10 cellular contexts compared by ENCODE assay signal in the genomic region with DNA sequence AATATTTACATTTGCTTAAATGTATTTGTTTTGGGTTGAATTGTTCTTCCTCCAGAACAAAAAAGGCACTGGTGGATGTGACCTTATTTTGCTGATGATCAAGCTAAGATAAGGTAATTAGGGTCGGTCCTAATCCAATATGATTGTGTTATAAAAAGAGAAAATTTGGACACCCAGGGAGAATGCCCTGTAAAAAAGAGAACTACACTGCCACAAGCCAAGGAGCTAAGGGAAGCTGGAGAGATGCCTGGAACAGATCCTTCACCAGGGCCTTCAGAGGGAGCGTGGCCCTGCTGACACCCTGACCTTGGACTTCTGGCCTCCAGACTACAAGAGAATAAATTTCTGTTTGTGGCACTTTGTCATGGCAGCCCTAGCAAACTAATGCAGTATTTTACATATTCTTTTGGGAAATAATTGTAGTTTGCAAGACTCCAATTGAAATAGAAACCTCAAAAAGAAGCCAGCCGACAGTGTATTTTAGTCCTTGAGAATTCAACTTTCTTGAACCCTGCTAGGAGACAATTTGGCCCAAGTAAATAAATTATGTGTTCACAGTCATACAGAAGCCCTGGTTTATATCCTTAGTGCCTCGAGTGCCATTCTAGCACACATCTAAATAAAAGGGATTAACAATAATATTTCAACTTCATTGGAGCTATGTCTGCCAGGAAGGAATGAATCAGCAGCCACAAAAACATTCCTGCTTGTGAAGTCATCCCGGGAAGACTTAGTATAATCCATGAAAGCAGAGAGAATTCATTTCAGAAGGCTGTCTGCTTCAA.
DNase-seq lines count a peak whose midpoint lies in the region; ATAC-seq, FAIRE-seq and TF ChIP-seq lines count a peak whose summit lies in the region.
"Had no signal": no experiment of that assay in that cellular context is flagged by ENCODE, and none has a peak within 500 bp of the region (broad histone marks: within the 10 kb centered on the region; RNA-seq: fewer than 3 reads in every experiment).

No MANE protein-coding gene starts in this region.

- H4K20me1 ChIP-seq in OCI-LY7 (ENCODE audit: insufficient read depth, low read length), result no peaks in the 10 kb centered on the region

- H3K4me1 Mint-ChIP-seq in naive thymus-derived CD4-positive, alpha-beta T cell, result no peaks in the 10 kb centered on the region

- CTCF ChIA-PET in OCI-LY7 (lab: Charles Lee; ENCODE audit: unreplicated experiment), result no interaction called here
- CTCF ChIA-PET in naive thymus-derived CD4-positive, alpha-beta T cell (lab: Charles Lee), result no interaction called here

- H3K27me3 ChIP-seq in bronchial epithelial cell (ENCODE audit: control insufficient read depth, insufficient read depth, low read length) (no peaks in the 10 kb centered on the region), left lung (no peaks in the 10 kb centered on the region), thoracic aorta (replicated peaks; ENCODE audit: insufficient read depth) (no peaks in the 10 kb centered on the region)
- H3K27me3 ChIP-seq in naive thymus-derived CD4-positive, alpha-beta T cell (ENCODE audit: control insufficient read depth in 2 of 2, insufficient read depth in 2 of 2, low read length in 2 of 2), result no peaks in the 10 kb centered on the region

- no peaks in the 10 kb centered on the region for H3K9me3 ChIP-seq in left lung
- no peaks in the 10 kb centered on the region for H3K9me3 ChIP-seq in thoracic aorta
- H3K9me3 ChIP-seq in OCI-LY7 (ENCODE audit: low read length), result no peaks in the 10 kb centered on the region
- H3K9me3 ChIP-seq in naive thymus-derived CD4-positive, alpha-beta T cell (ENCODE audit: control insufficient read depth in 2 of 3, low read length in 3 of 3), result no peaks in the 10 kb centered on the region

- DNase-seq in HT-29 (ENCODE audit: low spot score) (peak; percentile 64), bronchial epithelial cell (ENCODE audit: low read depth) (peak; percentile 96), left lung (no peak), thoracic aorta (ENCODE audit: low spot score) (peak; percentile 22), OCI-LY7 (ENCODE audit: low spot score) (no peak), NCI-H446 (lab: John Stamatoyannopoulos, UW) (no peak)
- DNase-seq in naive thymus-derived CD4-positive, alpha-beta T cell, result no peak
- DNase-seq in stimulated activated CD4-positive, alpha-beta T cell treated with anti-CD3 and anti-CD28 coated beads, Interleukin-2, amount 100 ng/mL, for 24 hours, result no peak

- peaks cover 0 to 16% of the 10 kb centered on the region in 2 donors for H3K4me1 ChIP-seq in left lung
- peaks cover 47 to 56% of the 10 kb centered on the region in 2 donors for H3K4me1 ChIP-seq in thoracic aorta (ENCODE audit: control insufficient read depth in 1 of 2, low read depth in 2 of 2)
- no peaks in the 10 kb centered on the region for H3K4me1 ChIP-seq in OCI-LY7 (ENCODE audit: insufficient read depth, low read length, poor library complexity, severe bottlenecking)
- H3K4me1 ChIP-seq in naive thymus-derived CD4-positive, alpha-beta T cell (ENCODE audit: control insufficient read depth in 2 of 2, insufficient read depth in 2 of 2, low read length in 2 of 2), result no peaks in the 10 kb centered on the region

- H3K9me2 ChIP-seq in OCI-LY7 (ENCODE audit: insufficient read depth, low read length), result no peaks in the 10 kb centered on the region

- H3K4me3 Mint-ChIP-seq in naive thymus-derived CD4-positive, alpha-beta T cell, result no peak overlapping the region
- H3K4me3 Mint-ChIP-seq: T-helper 1 cell treated with Interleukin-12 subunit alpha and Interleukin-12 subunit beta and Interleukin-4 antibody, amounts not matched to agents 30 μg/mL and 1 μg/mL, for 36 hours had no signal

- ATAC-seq in left lung (peak; percentile 66), thoracic aorta (ENCODE audit: insufficient number of reproducible peaks, low FRiP score, low read depth) (peak; percentile 76)
- ATAC-seq in naive thymus-derived CD4-positive, alpha-beta T cell, result no peak

- no peaks in the 10 kb centered on the region for H3K79me2 ChIP-seq in OCI-LY7 (ENCODE audit: insufficient read depth, low read depth, low read length)

- BruUV-seq in OCI-LY7 (replicated peaks; lab: Mats Ljungman, UMichigan), result no TSS peak

- H3K4me3 ChIP-seq in bronchial epithelial cell (ENCODE audit: low read depth, low read length) (no peak overlapping the region), left lung (no peak overlapping the region), thoracic aorta (peak overlapping the region; percentile 25), OCI-LY7 (ENCODE audit: low read depth, low read length, poor library complexity, severe bottlenecking) (no peak overlapping the region)
- H3K4me3 ChIP-seq in naive thymus-derived CD4-positive, alpha-beta T cell (ENCODE audit: low read length), result no peak overlapping the region

- POLR2A ChIA-PET in OCI-LY7 (lab: Charles Lee), result interaction anchor here (0.6 to 1.4 kb wide), 6 partner anchors 8 to 304 kb away, joined by 3 to 5 read pairs (median 4); no protein-coding TSS in a partner anchor
- POLR2A ChIA-PET in naive thymus-derived CD4-positive, alpha-beta T cell (lab: Charles Lee), result no interaction called here

- no peak for FAIRE-seq in bronchial epithelial cell (lab: Jason Lieb, UNC)
- FAIRE-seq: colon had no signal

- no peak overlapping the region for H3K4me2 ChIP-seq in OCI-LY7 (ENCODE audit: low read length)

- peaks cover 0 to 2% (median 0%) of the 10 kb centered on the region in 11 donors for H3K9me3 Mint-ChIP-seq in naive thymus-derived CD4-positive, alpha-beta T cell
- H3K9me3 Mint-ChIP-seq: T-helper 1 cell treated with Interleukin-12 subunit alpha and Interleukin-12 subunit beta and Interleukin-4 antibody, amounts not matched to agents 30 μg/mL and 1 μg/mL, for 36 hours had no signal

- H3K36me3 ChIP-seq in bronchial epithelial cell (ENCODE audit: control insufficient read depth, insufficient read depth, low read length) (no peaks in the 10 kb centered on the region), left lung (no peaks in the 10 kb centered on the region), thoracic aorta (no peaks in the 10 kb centered on the region), OCI-LY7 (ENCODE audit: insufficient read depth, low read length) (no peaks in the 10 kb centered on the region)
- H3K36me3 ChIP-seq in naive thymus-derived CD4-positive, alpha-beta T cell (ENCODE audit: control insufficient read depth in 2 of 3, insufficient read depth in 3 of 3, low read length in 3 of 3), result no peaks in the 10 kb centered on the region

- H3K27ac Mint-ChIP-seq in naive thymus-derived CD4-positive, alpha-beta T cell, result no peak overlapping the region
- H3K27ac Mint-ChIP-seq: T-helper 1 cell treated with Interleukin-12 subunit alpha and Interleukin-12 subunit beta and Interleukin-4 antibody, amounts not matched to agents 30 μg/mL and 1 μg/mL, for 36 hours had no signal

- TF ChIP-seq CTCF in bronchial epithelial cell (IDR thresholded peaks at IDR 0.05; ENCODE audit: insufficient read depth, low read length, severe bottlenecking), result no peak
- no peak for TF ChIP-seq CTCF in left lung (IDR thresholded peaks at IDR 0.05)
- TF ChIP-seq CTCF in thoracic aorta (IDR thresholded peaks at IDR 0.05), result no peak
- no peak for TF ChIP-seq CTCF in OCI-LY7 (conservative IDR thresholded peaks at IDR 0.05; ENCODE audit: low read length)

- no peaks in the 10 kb centered on the region for H3K36me3 Mint-ChIP-seq in naive thymus-derived CD4-positive, alpha-beta T cell

- H3K27me3 Mint-ChIP-seq in naive thymus-derived CD4-positive, alpha-beta T cell, result peaks cover 0 to 2% (median 0%) of the 10 kb centered on the region in 5 donors

- intact Hi-C loops in left lung (cut with DNase I), result no loop called here
- intact Hi-C loops in OCI-LY7 (cut with micrococcal nuclease; ENCODE audit: unreplicated experiment), result no loop called here
- intact Hi-C loops in naive thymus-derived CD4-positive, alpha-beta T cell (cut with micrococcal nuclease), result no loop called here

- no peak overlapping the region for H2AFZ ChIP-seq in OCI-LY7 (ENCODE audit: low read length)

- H3K27ac ChIP-seq in left lung, result peak overlapping the region; percentile 28 to 83
- H3K27ac ChIP-seq in thoracic aorta, result peak overlapping the region; percentile 83 to 89
- H3K27ac ChIP-seq in OCI-LY7 (ENCODE audit: low read depth, low read length, poor library complexity, severe bottlenecking), result no peak overlapping the region
- no peak overlapping the region for H3K27ac ChIP-seq in naive thymus-derived CD4-positive, alpha-beta T cell (ENCODE audit: low read depth, low read length)

Comparison
In these comparisons a context has a peak if more than half of its experiments do, and no peak if none do; other contexts are left out.
1. DNase-seq: peak in HT-29 (single experiment), bronchial epithelial cell (single experiment) and thoracic aorta (single experiment); none in left lung (0 of 2), OCI-LY7 (single experiment), naive thymus-derived CD4-positive, alpha-beta T cell (0 of 9), stimulated activated CD4-positive, alpha-beta T cell treated with anti-CD3 and anti-CD28 coated beads, Interleukin-2, amount 100 ng/mL, for 24 hours (0 of 2) and NCI-H446 (0 of 2).
2. H3K27ac ChIP-seq: peak in left lung (2 of 2) and thoracic aorta (2 of 2); none in OCI-LY7 (single experiment) and naive thymus-derived CD4-positive, alpha-beta T cell (single experiment).